ENCODE assay signal across 1 cellular context in genomic region chr19:7267792-7268736, GRCh38.
TF ChIP-seq lines count a peak whose summit lies in the region.

No MANE protein-coding gene starts in this region.

TF ChIP-seq in HepG2, 621 proteins besides CTCF, POLR2A, EP300 and RAD21:
- TF ChIP-seq CEBPB (IDR thresholded peaks at IDR 0.05; ENCODE audit: borderline replicate concordance, low read depth, low read length): 0 out of 2 replicates have a peak, but pooled peaks have one; percentile 7
- TF ChIP-seq ZNF644 (CRISPR knock-in tag; IDR thresholded peaks at IDR 0.05; ENCODE audit: low read depth): no peak
